ENCODE assay signal across 8 cellular contexts in genomic region chr1:43414634-43415223, GRCh38. TPM values are rescaled to one million over a fixed set of nuclear protein-coding genes. Genes with fewer than 3 reads are reported as not detected.
DNase-seq lines count a peak whose midpoint lies in the region; ATAC-seq and TF ChIP-seq lines count a peak whose summit lies in the region.

No MANE protein-coding gene starts in this region.

- intact Hi-C loops in colonic mucosa (cut with DNase I), result loop anchor here (5.0 kb wide), 1 partner anchor 187 kb away; no protein-coding TSS in a partner anchor

- DNase-seq in NCI-H2107 treated with DMSO at 0.1 percent for 48 hours (lab: John Stamatoyannopoulos, UW; ENCODE audit: unreplicated experiment), result peak; percentile 49
- no peak for DNase-seq in NCI-H2107 (lab: John Stamatoyannopoulos, UW)
- peak; percentile 32 to 57 for DNase-seq in NCI-H446 (lab: John Stamatoyannopoulos, UW)
- peak; percentile 42 for DNase-seq in activated CD4-positive, alpha-beta T cell treated with anti-CD3 and anti-CD28 coated beads for 1 hour
- DNase-seq in colonic mucosa, result peak; percentile 71
- DNase-seq in lung microvascular endothelial cell (ENCODE audit: low read depth in 2 of 2), result peak; percentile 64 to 73
- peak; percentile 24 to 35 for DNase-seq in stimulated activated CD8-positive, alpha-beta memory T cell treated with anti-CD3 and anti-CD28 coated beads, Interleukin-15, amount 100 ng/mL, for 48 hours (ENCODE audit: low read depth in 2 of 2)

- H3K27ac ChIP-seq in colonic mucosa, result no peak overlapping the region

- peak; percentile 56 for TF ChIP-seq CTCF in colonic mucosa (IDR thresholded peaks at IDR 0.05)

- no peak for ATAC-seq in HG03571 (IDR thresholded peaks at IDR 0.05; ENCODE audit: unreplicated experiment)

- H3K27me3 ChIP-seq in colonic mucosa, result no peaks in the 10 kb centered on the region

- no peaks in the 10 kb centered on the region for H3K9me3 ChIP-seq in colonic mucosa

- H3K36me3 ChIP-seq in colonic mucosa, result peaks cover 12% of the 10 kb centered on the region

- no peak overlapping the region for H3K9ac ChIP-seq in colonic mucosa (ENCODE audit: low read depth in 2 of 2, low read length in 2 of 2)

- no peaks in the 10 kb centered on the region for H3K4me1 ChIP-seq in colonic mucosa

- no peak overlapping the region for H3K4me3 ChIP-seq in colonic mucosa

RNA-seq across cellular contexts. Expression of gene SZT2, which starts 25.0 kb away (rescaled TPM):
- total RNA-seq in colonic mucosa (10 to 100 TPM; 34.8 to 50.5 TPM), lung microvascular endothelial cell (7.6 and 13.7 TPM in 2 replicates)

RNA-seq across cellular contexts. Expression of gene MED8, which starts 25.1 kb away (rescaled TPM):
- total RNA-seq in colonic mucosa, result 10 to 100 TPM; 39.2 to 51.3 TPM
- 29.4 and 34.9 TPM in 2 replicates for total RNA-seq in lung microvascular endothelial cell

RNA-seq across cellular contexts. Expression of gene HYI, which starts 39.0 kb away (rescaled TPM):
- total RNA-seq in colonic mucosa, result 10 to 100 TPM; 50.8 to 55.6 TPM
- 80.0 and 147 TPM in 2 replicates for total RNA-seq in lung microvascular endothelial cell

RNA-seq across cellular contexts. Expression of gene ELOVL1, which starts 46.9 kb away (rescaled TPM):
- total RNA-seq in colonic mucosa, result 100 to 1,000 TPM; 165 to 176 TPM
- total RNA-seq in lung microvascular endothelial cell, result 58.4 and 71.6 TPM in 2 replicates

RNA-seq across cellular contexts. Expression of gene CDC20, which starts 55.9 kb away (rescaled TPM):
- total RNA-seq in colonic mucosa (100 to 1,000 TPM in 1 of 2 donors, 10 to 100 TPM in 1; 42.6 to 201 TPM), lung microvascular endothelial cell (6.9 and 27.5 TPM in 2 replicates)
